In the genomic region with DNA sequence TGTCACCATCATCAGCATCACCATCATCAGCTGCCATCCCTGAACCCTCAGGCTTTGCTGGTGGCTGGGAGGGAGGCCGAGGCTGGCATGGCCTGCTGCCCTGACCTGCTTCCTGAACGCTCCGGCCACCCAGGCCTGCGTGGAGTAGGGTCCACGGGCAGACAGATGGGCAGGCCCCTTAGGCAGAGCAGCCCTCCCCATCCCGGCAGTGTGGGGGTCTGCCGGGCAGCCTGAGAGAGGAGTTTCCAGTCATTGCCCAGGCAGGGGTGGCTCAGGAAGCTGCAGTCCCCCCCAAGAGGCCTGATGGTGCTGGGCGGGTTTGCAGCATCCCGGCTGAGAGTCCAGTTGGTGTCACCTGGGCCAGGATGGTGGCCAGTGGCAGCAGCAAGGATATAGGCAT, we compare ENCODE assay signal across 28 cellular contexts. TPM values are rescaled to one million over a fixed set of nuclear protein-coding genes. Genes with fewer than 3 reads are reported as not detected.
DNase-seq lines count a peak whose midpoint lies in the region; ATAC-seq, FAIRE-seq and TF ChIP-seq lines count a peak whose summit lies in the region.
"Had no signal": no experiment of that assay in that cellular context is flagged by ENCODE, and none has a peak within 500 bp of the region (broad histone marks: within the 10 kb centered on the region; RNA-seq: fewer than 3 reads in every experiment).

No MANE protein-coding gene starts in this region.

- POLR2A ChIA-PET in endothelial cell of umbilical vein (lab: Charles Lee) = no interaction called here

- peak; percentile 14 for DNase-seq in endothelial cell of umbilical vein (ENCODE audit: low read depth, low spot score)
- DNase-seq in lower lobe of right lung = no peak
- DNase-seq in spleen = no peak
- DNase-seq in Ammon's horn (ENCODE audit: low spot score) = no peak
- DNase-seq in islet precursor cell = no peak
- DNase-seq in NCI-H2171 (lab: John Stamatoyannopoulos, UW) = no peak
- no peak for DNase-seq in NCI-H2081 (lab: John Stamatoyannopoulos, UW)
- DNase-seq: activated CD4-positive, alpha-beta T cell treated with anti-CD3 and anti-CD28 coated beads, Interleukin-2, amount 50 U/mL, for 1 hour; activated CD8-positive, alpha-beta memory T cell treated with anti-CD3 and anti-CD28 coated beads, Interleukin-2, amount 10 ng/mL, durations not matched to agents 7 days and 5 days; activated naive CD8-positive, alpha-beta T cell treated with anti-CD3 and anti-CD28 coated beads, Interleukin-2, amount 50 U/mL, for 24 hours; activated T-cell treated with anti-CD3 and anti-CD28 coated beads, Interleukin-2, amount 50 U/mL, for 4 hours; DMS53; H7; immature natural killer cell; naive thymus-derived CD8-positive, alpha-beta T cell; NCI-H1092 treated with DMSO at 0.1 percent for 48 hours; NCI-H1694 treated with DMSO at 0.1 percent for 48 hours; nucleus accumbens; OCI-M1; stimulated activated CD4-positive, alpha-beta T cell treated with anti-CD3 and anti-CD28 coated beads, Interleukin-1b, Interleukin-23, amount 100 ng/mL, for 48 hours had no signal

- H2AFZ ChIP-seq in endothelial cell of umbilical vein (ENCODE audit: low read depth, low read length) = no peak overlapping the region

- TF ChIP-seq POLR2A in endothelial cell of umbilical vein (IDR thresholded peaks at IDR 0.05; ENCODE audit: low read depth, low read length) (no peak), spleen (IDR thresholded peaks at IDR 0.05) (no peak)

- TF ChIP-seq CTCF in endothelial cell of umbilical vein (IDR thresholded peaks at IDR 0.05; ENCODE audit: extremely low read depth in 1 of 2, insufficient read depth in 1 of 2, low read depth in 1 of 2, low read length in 2 of 2) (no peak), lower lobe of right lung (IDR thresholded peaks at IDR 0.05) (no peak), spleen (IDR thresholded peaks at IDR 0.05 in 8 of 11, conservative IDR thresholded peaks at IDR 0.05 in 3 of 11) (no peak)

- peaks cover 0 to 42% (median 16%) of the 10 kb centered on the region in 11 experiments; a peak in 19 of 22 replicates for H3K27me3 ChIP-seq in BLaER1 treated with 17β-estradiol and CSF1 and Interleukin-3, amounts not matched to agents 10 nM and 100 nM
- H3K27me3 ChIP-seq in endothelial cell of umbilical vein (ENCODE audit: control insufficient read depth in 2 of 2, insufficient read depth in 2 of 2, low read length in 2 of 2) (no peaks in the 10 kb centered on the region), lower lobe of right lung (ENCODE audit: low read depth) (peaks cover 46% of the 10 kb centered on the region), spleen (replicated peaks in 1 of 7) (peaks cover 0 to 75% (median 56%) of the 10 kb centered on the region in 7 donors)

- H4K20me1 ChIP-seq in BLaER1 treated with 17β-estradiol and CSF1 and Interleukin-3, amounts not matched to agents 10 nM and 100 nM = no peaks in the 10 kb centered on the region
- no peaks in the 10 kb centered on the region for H4K20me1 ChIP-seq in endothelial cell of umbilical vein (replicated peaks; ENCODE audit: control insufficient read depth, extremely low read depth, insufficient read depth, low read length)

- H3K4me1 ChIP-seq in BLaER1 treated with 17β-estradiol and CSF1 and Interleukin-3, amounts not matched to agents 10 nM and 100 nM = peaks cover 84 to 100% (median 100%) of the 10 kb centered on the region in 10 experiments
- peaks cover 57% of the 10 kb centered on the region for H3K4me1 ChIP-seq in endothelial cell of umbilical vein (ENCODE audit: control insufficient read depth, extremely low read depth, insufficient read depth, low read length)
- peaks cover 27% of the 10 kb centered on the region for H3K4me1 ChIP-seq in lower lobe of right lung
- H3K4me1 ChIP-seq in spleen = peaks cover 18 to 79% (median 57%) of the 10 kb centered on the region in 6 donors
- H3K4me1 ChIP-seq: Caco-2 had no signal

- H3K79me2 ChIP-seq in endothelial cell of umbilical vein (ENCODE audit: control insufficient read depth, insufficient read depth, low read length) = peaks cover 10% of the 10 kb centered on the region

- dilution Hi-C loops in endothelial cell of umbilical vein (cut with MboI; ENCODE audit: extremely low pct_ligation_motif_present, low sequenced_read_pairs) = no loop called here

- peak overlapping the region in 3 of 10 experiments; percentile 30 to 61 (median 44); a peak in 3 of 20 replicates for H3K4me3 ChIP-seq in BLaER1 treated with 17β-estradiol and CSF1 and Interleukin-3, amounts not matched to agents 10 nM and 100 nM
- H3K4me3 ChIP-seq in endothelial cell of umbilical vein (replicated peaks in 1 of 3; ENCODE audit: insufficient read depth in 1 of 3, low read depth in 1 of 3, low read length in 3 of 3) = no peak overlapping the region
- no peak overlapping the region for H3K4me3 ChIP-seq in lower lobe of right lung
- peak overlapping the region in 1 of 8 donors; percentile 81 for H3K4me3 ChIP-seq in spleen
- H3K4me3 ChIP-seq: SK-N-MC, smooth muscle cell had no signal

- H3K9me1 ChIP-seq in endothelial cell of umbilical vein (replicated peaks; ENCODE audit: control insufficient read depth, extremely low read depth, insufficient read depth, low read length) = no peaks in the 10 kb centered on the region

- no peak for FAIRE-seq in endothelial cell of umbilical vein (lab: Jason Lieb, UNC)
- FAIRE-seq: GM12891 had no signal

- peak overlapping the region in 7 of 11 experiments; percentile 46 to 78 (median 72); a peak in 11 of 22 replicates for H3K9ac ChIP-seq in BLaER1 treated with 17β-estradiol and CSF1 and Interleukin-3, amounts not matched to agents 10 nM and 100 nM
- peak overlapping the region; percentile 84 for H3K9ac ChIP-seq in endothelial cell of umbilical vein (replicated peaks; ENCODE audit: extremely low read depth, insufficient read depth, low read length)

- H3K27ac ChIP-seq in BLaER1 treated with 17β-estradiol and CSF1 and Interleukin-3, amounts not matched to agents 10 nM and 100 nM = peak overlapping the region in 7 of 11 experiments; percentile 60 to 77 (median 67); a peak in 13 of 22 replicates
- H3K27ac ChIP-seq in endothelial cell of umbilical vein (ENCODE audit: insufficient read depth, low read depth, low read length) = peak overlapping the region; percentile 98
- peak overlapping the region; percentile 94 for H3K27ac ChIP-seq in lower lobe of right lung
- peak overlapping the region in 7 of 8 donors; percentile 54 to 90 (median 84) for H3K27ac ChIP-seq in spleen
- H3K27ac ChIP-seq: C4-2B had no signal

- no TSS peak for BruUV-seq in endothelial cell of umbilical vein (replicated peaks; lab: Mats Ljungman, UMichigan)

- CTCF ChIA-PET in endothelial cell of umbilical vein (lab: Charles Lee) = interaction anchor here (5.0 kb wide), 1 partner anchor 10 kb away, joined by 59 read pairs; no protein-coding TSS in a partner anchor

- no peaks in the 10 kb centered on the region for H3K36me3 ChIP-seq in BLaER1 treated with 17β-estradiol and CSF1 and Interleukin-3, amounts not matched to agents 10 nM and 100 nM
- no peaks in the 10 kb centered on the region for H3K36me3 ChIP-seq in endothelial cell of umbilical vein (ENCODE audit: control insufficient read depth in 2 of 2, extremely low read depth in 1 of 2, insufficient read depth in 2 of 2, low read length in 2 of 2)
- no peaks in the 10 kb centered on the region for H3K36me3 ChIP-seq in lower lobe of right lung
- H3K36me3 ChIP-seq in spleen = no peaks in the 10 kb centered on the region

- H3K4me2 ChIP-seq in BLaER1 treated with 17β-estradiol and CSF1 and Interleukin-3, amounts not matched to agents 10 nM and 100 nM = peak overlapping the region; percentile 85 to 100 (median 98)
- H3K4me2 ChIP-seq in endothelial cell of umbilical vein (ENCODE audit: insufficient read depth, low read length) = no peak overlapping the region
- H3K4me2 ChIP-seq: smooth muscle cell had no signal

- no peak for ATAC-seq in lower lobe of right lung
- ATAC-seq: activated CD8-positive, alpha-beta memory T cell treated with anti-CD3 and anti-CD28 coated beads, Interleukin-2, amount 10 ng/mL, durations not matched to agents 7 days and 5 days; activated naive CD8-positive, alpha-beta T cell treated with anti-CD3 and anti-CD28 coated beads, Interleukin-2, amount 50 U/mL, for 24 hours; activated T-cell treated with anti-CD3 and anti-CD28 coated beads, Interleukin-2, amount 50 U/mL, for 4 hours; left lobe of liver; naive thymus-derived CD8-positive, alpha-beta T cell had no signal

- intact Hi-C loops in endothelial cell of umbilical vein (cut with micrococcal nuclease) (loop anchor here (1.0 kb wide), 1 partner anchor 9 kb away; no protein-coding TSS in a partner anchor), lower lobe of right lung (cut with DNase I) (no loop called here), spleen (cut with DNase I; ENCODE audit: low total_unique reads) (no loop called here)

- 56 to 73% (median 72%) methylated on average over 4 to 9 of the region's 9 CpGs for WGBS in spleen, 5 donors

- H3K9me3 ChIP-seq in BLaER1 treated with 17β-estradiol and CSF1 and Interleukin-3, amounts not matched to agents 10 nM and 100 nM (replicated peaks in 1 of 11) = no peaks in the 10 kb centered on the region
- no peaks in the 10 kb centered on the region for H3K9me3 ChIP-seq in endothelial cell of umbilical vein (replicated peaks; ENCODE audit: control insufficient read depth, insufficient read depth, low read length)
- H3K9me3 ChIP-seq in lower lobe of right lung = no peaks in the 10 kb centered on the region
- H3K9me3 ChIP-seq in spleen = no peaks in the 10 kb centered on the region
- H3K9me3 ChIP-seq: Caco-2 had no signal

RNA-seq across cellular contexts. Expression of gene EGFL7, which starts 7.9 kb away (rescaled TPM):
- total RNA-seq in endothelial cell of umbilical vein (1,042 and 1,043 TPM in 2 replicates), lower lobe of right lung (230 TPM), spleen (100 to 1,000 TPM; 132 to 246 (median 179) TPM)
- polyA plus RNA-seq in endothelial cell of umbilical vein (1,377 and 1,605 TPM in 2 replicates), spleen (100 to 1,000 TPM; 169 to 522 (median 409) TPM)
- polyA plus RNA-seq in endothelial cell of umbilical vein (2011; cell fraction: cytosol; rRNA removed) = 566 and 776 TPM in 2 replicates
- polyA plus RNA-seq in endothelial cell of umbilical vein (2011; cell fraction: nucleus; rRNA removed) = 1,080 and 1,467 TPM in 2 replicates
- 359 and 413 TPM in 2 replicates for polyA plus RNA-seq in endothelial cell of umbilical vein (2012)
- polyA minus RNA-seq in endothelial cell of umbilical vein = 208 and 351 TPM in 2 replicates
- polyA minus RNA-seq in endothelial cell of umbilical vein (2011; cell fraction: cytosol; rRNA and poly(A)+ RNA removed) = 15.5 TPM
- polyA minus RNA-seq in endothelial cell of umbilical vein (2011; cell fraction: nucleus; rRNA and poly(A)+ RNA removed) = 236 and 523 TPM in 2 replicates
- total RNA-seq: activated B cell treated with CpG ODN at 0.5 μM for 24 hours had no signal

RNA-seq across cellular contexts. Expression of gene AGPAT2, which starts 32.4 kb away (rescaled TPM):
- 43.0 and 45.5 TPM in 2 replicates for total RNA-seq in endothelial cell of umbilical vein
- polyA plus RNA-seq in endothelial cell of umbilical vein = 55.3 and 72.1 TPM in 2 replicates
- 31.4 and 42.0 TPM in 2 replicates for polyA plus RNA-seq in endothelial cell of umbilical vein (2011; cell fraction: cytosol; rRNA removed)
- polyA plus RNA-seq in endothelial cell of umbilical vein (2011; cell fraction: nucleus; rRNA removed) = 33.3 and 33.9 TPM in 2 replicates
- polyA plus RNA-seq in endothelial cell of umbilical vein (2012) = 26.9 and 34.8 TPM in 2 replicates
- polyA minus RNA-seq in endothelial cell of umbilical vein = 25.6 and 28.5 TPM in 2 replicates
- polyA minus RNA-seq in endothelial cell of umbilical vein (2011; cell fraction: cytosol; rRNA and poly(A)+ RNA removed) = 92.9 TPM
- polyA minus RNA-seq in endothelial cell of umbilical vein (2011; cell fraction: nucleus; rRNA and poly(A)+ RNA removed) = 9.0 and 14.7 TPM in 2 replicates
- 106 TPM for total RNA-seq in lower lobe of right lung
- 10 to 100 TPM; 26.9 to 47.7 (median 40.4) TPM for total RNA-seq in spleen
- polyA plus RNA-seq in spleen = 10 to 100 TPM; 31.9 to 43.8 (median 35.1) TPM

RNA-seq across cellular contexts. Expression of gene DIPK1B, which starts 57.6 kb away (rescaled TPM):
- total RNA-seq in endothelial cell of umbilical vein = 242 and 253 TPM in 2 replicates
- polyA plus RNA-seq in endothelial cell of umbilical vein = 441 and 642 TPM in 2 replicates
- 200 and 310 TPM in 2 replicates for polyA plus RNA-seq in endothelial cell of umbilical vein (2011; cell fraction: cytosol; rRNA removed)
- 230 and 265 TPM in 2 replicates for polyA plus RNA-seq in endothelial cell of umbilical vein (2011; cell fraction: nucleus; rRNA removed)
- 68.8 and 103 TPM in 2 replicates for polyA plus RNA-seq in endothelial cell of umbilical vein (2012)
- 152 and 193 TPM in 2 replicates for polyA minus RNA-seq in endothelial cell of umbilical vein
- not detected for polyA minus RNA-seq in endothelial cell of umbilical vein (2011; cell fraction: cytosol; rRNA and poly(A)+ RNA removed)
- polyA minus RNA-seq in endothelial cell of umbilical vein (2011; cell fraction: nucleus; rRNA and poly(A)+ RNA removed) = 53.0 and 89.3 TPM in 2 replicates
- 15.1 TPM for total RNA-seq in lower lobe of right lung
- total RNA-seq in spleen = 10 to 100 TPM in 5 of 7 donors, 1 to 10 TPM in 2; 5.2 to 26.5 (median 13.3) TPM
- 10 to 100 TPM in 2 of 3 donors, 1 to 10 TPM in 1; 8.2 to 16.8 (median 11.3) TPM for polyA plus RNA-seq in spleen
- total RNA-seq: activated CD8-positive, alpha-beta memory T cell treated with anti-CD3 and anti-CD28 coated beads, Interleukin-2, amount 10 ng/mL, durations not matched to agents 7 days and 5 days had no signal
